ENCODE assay signal across 9 cellular contexts in the genomic region with DNA sequence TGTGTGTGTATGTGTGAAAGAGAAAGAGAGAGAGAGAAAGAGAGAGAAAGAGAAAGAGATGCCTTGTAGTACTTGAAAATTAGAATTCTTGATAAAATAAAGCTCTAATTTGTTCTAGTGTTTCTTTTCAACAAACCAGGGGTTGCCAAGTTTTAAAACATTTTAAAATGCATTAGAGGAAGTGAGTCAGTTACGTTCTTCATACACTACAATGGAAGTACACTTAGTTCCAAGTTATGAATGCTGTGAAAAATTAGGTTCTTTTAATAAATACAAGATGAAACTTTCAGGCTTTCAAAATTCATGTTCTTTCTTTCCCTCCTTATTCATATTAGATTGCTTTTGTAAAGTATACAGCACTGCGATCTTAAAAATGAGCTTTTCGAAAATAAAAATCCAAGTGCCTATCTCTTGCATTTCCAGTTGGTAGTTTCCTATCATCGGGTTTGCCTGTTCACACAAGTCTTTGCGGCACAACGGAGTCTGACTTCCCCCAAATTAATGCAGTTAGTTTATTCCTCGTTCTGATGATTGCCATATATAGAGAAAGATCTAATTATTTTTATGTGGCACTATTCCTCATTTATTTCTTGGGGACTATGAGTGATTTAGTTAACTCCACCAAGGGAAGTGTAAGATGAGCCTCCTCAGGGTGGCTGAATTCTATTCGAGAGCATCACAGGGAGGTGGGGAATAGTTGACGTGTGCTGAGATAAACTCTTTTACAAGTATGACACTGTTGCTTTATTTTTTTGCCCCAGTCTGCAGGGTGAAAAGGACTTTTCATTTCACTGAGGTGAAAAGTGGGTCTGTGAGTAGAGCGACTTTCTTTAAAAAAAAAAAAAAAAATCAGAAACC.
DNase-seq lines count a peak whose midpoint lies in the region; ATAC-seq, FAIRE-seq and TF ChIP-seq lines count a peak whose summit lies in the region.
"Had no signal": no experiment of that assay in that cellular context is flagged by ENCODE, and none has a peak within 500 bp of the region (broad histone marks: within the 10 kb centered on the region; RNA-seq: fewer than 3 reads in every experiment).

No MANE protein-coding gene starts in this region.

- H3K9me3 ChIP-seq in keratinocyte (ENCODE audit: control insufficient read depth, low read depth, low read length) = no peaks in the 10 kb centered on the region
- no peaks in the 10 kb centered on the region for H3K9me3 ChIP-seq in smooth muscle cell (replicated peaks; ENCODE audit: low read depth)

- no peak for TF ChIP-seq CTCF in HFFc6 (IDR thresholded peaks at IDR 0.05)
- no peak for TF ChIP-seq CTCF in chondrocyte (IDR thresholded peaks at IDR 0.05)
- TF ChIP-seq CTCF in keratinocyte (optimal IDR thresholded peaks at IDR 0.05 in 1 of 3, IDR thresholded peaks at IDR 0.05 in 1 of 3, conservative IDR thresholded peaks at IDR 0.05 in 1 of 3; ENCODE audit: extremely low read depth in 1 of 3, insufficient read depth in 2 of 3, low read length in 3 of 3) = no peak
- TF ChIP-seq CTCF in smooth muscle cell (IDR thresholded peaks at IDR 0.05; ENCODE audit: borderline replicate concordance, insufficient read depth, poor library complexity, severe bottlenecking) = no peak

- H2AFZ ChIP-seq in keratinocyte (ENCODE audit: control insufficient read depth, low read length) = peak overlapping the region; percentile 9
- H2AFZ ChIP-seq in smooth muscle cell (ENCODE audit: low read depth) = peak overlapping the region; percentile 13

- H3K9me3 Mint-ChIP-seq in HFFc6 = no peaks in the 10 kb centered on the region
- H3K9me3 Mint-ChIP-seq in chondrocyte (ENCODE audit: low read depth) = no peaks in the 10 kb centered on the region
- H3K9me3 Mint-ChIP-seq in naive thymus-derived CD8-positive, alpha-beta T cell = no peaks in the 10 kb centered on the region

- peaks cover 14% of the 10 kb centered on the region for H3F3A ChIP-seq in smooth muscle cell (ENCODE audit: low read depth)

- H3K9me1 ChIP-seq in keratinocyte (ENCODE audit: control insufficient read depth, extremely low read depth, insufficient read depth, low read length) = no peaks in the 10 kb centered on the region

- H3K27me3 Mint-ChIP-seq in HFFc6 (ENCODE audit: insufficient read depth) (peaks cover 2% of the 10 kb centered on the region; the same call in 1 of the 2 replicates), chondrocyte (ENCODE audit: low read depth) (no peaks in the 10 kb centered on the region)
- peaks cover 0 to 5% (median 0%) of the 10 kb centered on the region in 5 donors for H3K27me3 Mint-ChIP-seq in naive thymus-derived CD8-positive, alpha-beta T cell

- dilution Hi-C loops in keratinocyte (cut with MboI; ENCODE audit: extremely low pct_ligation_motif_present, low sequenced_read_pairs) = no loop called here

- DNase-seq in HFFc6 (peak; percentile 52), chondrocyte (ENCODE audit: low spot score) (no peak), keratinocyte (ENCODE audit: low read depth, low spot score) (no peak), smooth muscle cell (lab: John Stamatoyannopoulos, UW; ENCODE audit: unreplicated experiment) (no peak)
- DNase-seq in naive thymus-derived CD8-positive, alpha-beta T cell = no peak
- DNase-seq: NCI-H1694 treated with DMSO at 0.1 percent for 48 hours had no signal

- H3K4me3 Mint-ChIP-seq in HFFc6 (peak overlapping the region; percentile 85), chondrocyte (ENCODE audit: unreplicated experiment) (peak overlapping the region; percentile 66)
- no peak overlapping the region for H3K4me3 Mint-ChIP-seq in naive thymus-derived CD8-positive, alpha-beta T cell

- H3K36me3 ChIP-seq in keratinocyte (ENCODE audit: control insufficient read depth in 2 of 2, extremely low read depth in 1 of 2, insufficient read depth in 2 of 2, low read length in 2 of 2) = no peaks in the 10 kb centered on the region
- H3K36me3 ChIP-seq in smooth muscle cell (ENCODE audit: low read depth) = no peaks in the 10 kb centered on the region

- H3K4me1 Mint-ChIP-seq in HFFc6 (ENCODE audit: low read depth) (peaks cover 45% of the 10 kb centered on the region), chondrocyte (ENCODE audit: low read depth) (peaks cover 36% of the 10 kb centered on the region)
- no peaks in the 10 kb centered on the region for H3K4me1 Mint-ChIP-seq in naive thymus-derived CD8-positive, alpha-beta T cell

- H3K4me3 ChIP-seq in keratinocyte (ENCODE audit: control insufficient read depth in 2 of 3, extremely low read depth in 1 of 3, insufficient read depth in 2 of 3, low read depth in 1 of 3, low read length in 3 of 3) = peak overlapping the region in 2 of 3 experiments; percentile 62 to 68
- H3K4me3 ChIP-seq in smooth muscle cell = peak overlapping the region; percentile 40

- H3K36me3 Mint-ChIP-seq in HFFc6 (ENCODE audit: low read depth) (no peaks in the 10 kb centered on the region), chondrocyte (ENCODE audit: low read depth) (no peaks in the 10 kb centered on the region)
- H3K36me3 Mint-ChIP-seq in naive thymus-derived CD8-positive, alpha-beta T cell = peaks cover 0 to 3% (median 0%) of the 10 kb centered on the region in 3 donors

- peak overlapping the region; percentile 94 for H3K4me2 ChIP-seq in keratinocyte (ENCODE audit: control insufficient read depth, extremely low read depth, insufficient read depth, low read depth, low read length)
- peak overlapping the region; percentile 81 for H3K4me2 ChIP-seq in smooth muscle cell

- ATAC-seq in GM19324 (IDR thresholded peaks at IDR 0.05; ENCODE audit: low FRiP score, unreplicated experiment) (no peak), GM18498 (IDR thresholded peaks at IDR 0.05; ENCODE audit: unreplicated experiment) (no peak), GM18861 (IDR thresholded peaks at IDR 0.05; ENCODE audit: unreplicated experiment) (no peak)
- no peak for ATAC-seq in naive thymus-derived CD8-positive, alpha-beta T cell

- H3K27ac Mint-ChIP-seq in HFFc6 = peak overlapping the region; percentile 83
- H3K27ac Mint-ChIP-seq in chondrocyte (ENCODE audit: unreplicated experiment) = peak overlapping the region; percentile 88
- H3K27ac Mint-ChIP-seq in naive thymus-derived CD8-positive, alpha-beta T cell = no peak overlapping the region

- H3K4me1 ChIP-seq in keratinocyte (ENCODE audit: control insufficient read depth, extremely low read depth, insufficient read depth, low read length) (peaks cover 31% of the 10 kb centered on the region), smooth muscle cell (ENCODE audit: low read depth) (peaks cover 23% of the 10 kb centered on the region)

- FAIRE-seq in keratinocyte (lab: Jason Lieb, UNC) = peak; percentile 80

- no peaks in the 10 kb centered on the region for H4K20me1 ChIP-seq in keratinocyte (ENCODE audit: control insufficient read depth, extremely low read depth, insufficient read depth, low read length)
- H4K20me1 ChIP-seq in smooth muscle cell (ENCODE audit: low read depth) = no peaks in the 10 kb centered on the region

- H3K9ac ChIP-seq in keratinocyte (ENCODE audit: control insufficient read depth, extremely low read depth, insufficient read depth, low read length) (peak overlapping the region; percentile 74), smooth muscle cell (ENCODE audit: low read depth) (peak overlapping the region; percentile 51)

- POLR2A ChIA-PET in naive thymus-derived CD8-positive, alpha-beta T cell (lab: Charles Lee) = no interaction called here

- H3K27me3 ChIP-seq in keratinocyte (ENCODE audit: control insufficient read depth, extremely low read depth, insufficient read depth, low read length) (no peaks in the 10 kb centered on the region), smooth muscle cell (ENCODE audit: low read depth) (no peaks in the 10 kb centered on the region)

- H3K79me2 ChIP-seq in keratinocyte (ENCODE audit: control insufficient read depth, insufficient read depth, low read length) (no peaks in the 10 kb centered on the region), smooth muscle cell (ENCODE audit: low read depth) (no peaks in the 10 kb centered on the region)

- H3K27ac ChIP-seq in keratinocyte (ENCODE audit: control insufficient read depth, insufficient read depth, low read length) (peak overlapping the region; percentile 82), smooth muscle cell (ENCODE audit: low read depth) (peak overlapping the region; percentile 83)

- WGBS in smooth muscle cell (ENCODE audit: low lambda C conversion rate) = 62% methylated on average over 10 of the region's 10 CpGs

Comparison
In these comparisons a context has a peak if more than half of its experiments do, and no peak if none do; other contexts are left out.
1. H3K27ac Mint-ChIP-seq: peak in HFFc6 (single experiment) and chondrocyte (single experiment); none in naive thymus-derived CD8-positive, alpha-beta T cell (0 of 10).
2. H3K4me3 Mint-ChIP-seq: peak in HFFc6 (single experiment) and chondrocyte (single experiment); none in naive thymus-derived CD8-positive, alpha-beta T cell (0 of 10).